ENCODE assay signal across 8 cellular contexts in genomic region chr21:25421327-25422028, GRCh38.
DNase-seq lines count a peak whose midpoint lies in the region; ATAC-seq and TF ChIP-seq lines count a peak whose summit lies in the region.

No MANE protein-coding gene starts in this region.

- H3K9me3 ChIP-seq in BE2C, result no peaks in the 10 kb centered on the region

- TF ChIP-seq CTCF in BE2C (IDR thresholded peaks at IDR 0.05; ENCODE audit: low read depth, low read length), result peak; percentile 62

- DNase-seq in BE2C (peak; percentile 33), NCI-H446 treated with DMSO at 0.1 percent for 48 hours (lab: John Stamatoyannopoulos, UW) (peak; percentile 53), fibroblast of gingiva (ENCODE audit: low read depth) (peak; percentile 55), NCI-H128 (lab: John Stamatoyannopoulos, UW; ENCODE audit: unreplicated experiment) (no peak)
- peak; percentile 62 to 75 for DNase-seq in activated CD4-positive, alpha-beta T cell treated with anti-CD3 and anti-CD28 coated beads, Interleukin-2, amount 50 U/mL, for 48 hours
- DNase-seq in stimulated activated CD4-positive, alpha-beta T cell treated with anti-CD3 and anti-CD28 coated beads, Interleukin-1b, Interleukin-23, amount 100 ng/mL, for 48 hours, result peak; percentile 79

- H3K36me3 ChIP-seq in BE2C, result no peaks in the 10 kb centered on the region

- no peaks in the 10 kb centered on the region for H3K4me1 ChIP-seq in BE2C

- peak; percentile 54 for ATAC-seq in GM18858 (IDR thresholded peaks at IDR 0.05; ENCODE audit: unreplicated experiment)
- ATAC-seq in HG02981 (IDR thresholded peaks at IDR 0.05; ENCODE audit: unreplicated experiment), result peak; percentile 72

- H3K4me3 ChIP-seq in BE2C (ENCODE audit: low read depth, low read length), result no peak overlapping the region

- H3K27me3 ChIP-seq in BE2C, result no peaks in the 10 kb centered on the region
